Comparison of ENCODE assay signal across 29 cellular contexts in the genomic region with DNA sequence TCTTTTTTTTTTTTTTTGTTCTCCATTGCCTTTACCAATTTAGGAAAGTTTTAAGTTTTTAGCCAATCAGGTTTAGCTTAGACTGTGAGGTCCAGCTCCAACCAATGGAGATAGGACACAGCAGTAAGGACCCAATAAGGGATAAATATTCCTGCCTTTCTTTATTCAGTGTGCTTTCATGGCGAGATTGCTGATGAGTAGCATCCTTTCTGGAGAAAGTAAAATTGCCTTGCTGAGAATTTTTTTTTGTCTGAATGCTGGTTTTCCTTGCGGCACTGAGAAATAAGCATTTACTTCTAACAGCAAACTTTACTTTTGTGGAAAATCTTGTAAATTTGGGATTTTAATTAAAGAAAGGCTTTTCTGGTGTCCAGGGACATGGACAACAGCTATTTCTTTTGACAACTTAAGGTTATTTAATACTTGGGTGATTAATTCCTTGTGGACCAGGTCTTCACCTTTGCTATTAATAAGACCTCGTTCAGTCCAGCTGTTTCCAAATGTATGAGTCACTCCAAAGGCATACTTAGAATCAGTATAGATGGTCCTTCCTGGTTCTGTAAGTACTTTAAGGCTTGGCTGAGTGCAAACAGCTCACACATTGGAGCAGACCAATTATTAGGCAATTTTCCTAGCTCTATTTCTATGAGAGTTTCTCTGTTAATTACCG. TPM values are rescaled to one million over a fixed set of nuclear protein-coding genes. Genes with fewer than 3 reads are reported as not detected.
DNase-seq lines count a peak whose midpoint lies in the region; ATAC-seq, FAIRE-seq and TF ChIP-seq lines count a peak whose summit lies in the region.
"Had no signal": no experiment of that assay in that cellular context is flagged by ENCODE, and none has a peak within 500 bp of the region (broad histone marks: within the 10 kb centered on the region; RNA-seq: fewer than 3 reads in every experiment).

No MANE protein-coding gene starts in this region.

- in situ Hi-C loops in astrocyte of the spinal cord (cut with HindIII; ENCODE audit: low sequenced_read_pairs): no loop called here

- H3K9me3 ChIP-seq in hepatocyte (ENCODE audit: low read depth): no peaks in the 10 kb centered on the region
- H3K9me3 ChIP-seq: uterus had no signal

- no peaks in the 10 kb centered on the region for H3K27me3 ChIP-seq in hepatocyte
- H3K27me3 ChIP-seq: uterus had no signal

- no peak for ATAC-seq in HG03097 (IDR thresholded peaks at IDR 0.05; ENCODE audit: low FRiP score, unreplicated experiment)
- ATAC-seq: activated T-cell treated with anti-CD3 and anti-CD28 coated beads, Interleukin-2, amount 50 U/mL, for 72 hours; left lobe of liver; stimulated activated naive CD8-positive, alpha-beta T cell treated with anti-CD3 and anti-CD28 coated beads, Interleukin-15, Interleukin-2, amounts not matched to agents 100 U/mL and 50 U/mL, for 24 hours had no signal

- H3K4me1 ChIP-seq in hepatocyte (ENCODE audit: insufficient read depth): peaks cover 25% of the 10 kb centered on the region
- H3K4me1 ChIP-seq: HAP-1, uterus had no signal

- H4K20me1 ChIP-seq in hepatocyte (ENCODE audit: insufficient read depth, poor library complexity, severe bottlenecking): no peaks in the 10 kb centered on the region

- TF ChIP-seq CTCF in astrocyte of the spinal cord (IDR thresholded peaks at IDR 0.05; ENCODE audit: low read depth, low read length): no peak
- no peak for TF ChIP-seq CTCF in hepatocyte (IDR thresholded peaks at IDR 0.05; ENCODE audit: poor library complexity)

- TF ChIP-seq POLR2A in H54 (IDR thresholded peaks at IDR 0.05; ENCODE audit: low read depth, low read length): no peak

- H3K27ac ChIP-seq in hepatocyte: peak overlapping the region; percentile 85
- H3K27ac ChIP-seq: brain microvascular endothelial cell, KMS-11, uterus had no signal

- no peak overlapping the region for H3K4me2 ChIP-seq in hepatocyte
- H3K4me2 ChIP-seq: KMS-11 had no signal

- H3K4me3 ChIP-seq in astrocyte of the spinal cord (ENCODE audit: low read depth, low read length): no peak overlapping the region
- H3K4me3 ChIP-seq in hepatocyte: no peak overlapping the region
- H3K4me3 ChIP-seq: HAP-1, uterus had no signal

- no peaks in the 10 kb centered on the region for H3K79me2 ChIP-seq in hepatocyte

- no peaks in the 10 kb centered on the region for H3K9me2 ChIP-seq in hepatocyte (replicated peaks; ENCODE audit: insufficient read depth)

- DNase-seq in SKM-1 treated with dmso at 0.1 percent for 144 hours (lab: John Stamatoyannopoulos, UW; ENCODE audit: unreplicated experiment): peak; percentile 29
- no peak for DNase-seq in SKM-1 (lab: John Stamatoyannopoulos, UW; ENCODE audit: unreplicated experiment)
- peak; percentile 7 for DNase-seq in astrocyte of the spinal cord (ENCODE audit: low read depth, low spot score)
- DNase-seq in hepatocyte (ENCODE audit: low spot score): peak; percentile 55
- no peak for DNase-seq in activated CD4-positive, alpha-beta T cell treated with anti-CD3 and anti-CD28 coated beads, Interleukin-2, amount 50 U/mL, for 1 hour
- DNase-seq in NCI-H1694 (lab: John Stamatoyannopoulos, UW): no peak
- DNase-seq in H54 (ENCODE audit: insufficient read length, low spot score): no peak
- DNase-seq: 8988T; activated B cell treated with CpG ODN at 0.5 μM for 24 hours; activated naive CD4-positive, alpha-beta T cell; activated T-cell treated with anti-CD3 and anti-CD28 coated beads, Interleukin-2, amount 50 U/mL, for 72 hours; brain microvascular endothelial cell; CD4-positive, CD25-positive, alpha-beta regulatory T cell; effector CD8-positive, alpha-beta T cell; foreskin melanocyte; hippocampal formation; NCI-H1048; NCI-H187; NCI-H524 treated with DMSO at 0.1 percent for 48 hours; NK-92 treated with Interleukin-12 subunit alpha and Interleukin-12 subunit beta, amount 100 ng/mL, for 24 hours; SHP77; stimulated activated naive CD8-positive, alpha-beta T cell treated with anti-CD3 and anti-CD28 coated beads, Interleukin-15, Interleukin-2, amounts not matched to agents 100 U/mL and 50 U/mL, for 24 hours; SW 1271; uterus had no signal

- no peaks in the 10 kb centered on the region for H3K36me3 ChIP-seq in hepatocyte (replicated peaks; ENCODE audit: insufficient read depth, low read depth)
- H3K36me3 ChIP-seq: brain microvascular endothelial cell, HAP-1, uterus had no signal

- 65% methylated on average over 4 of the region's 4 CpGs for WGBS in hepatocyte (ENCODE audit: low lambda C conversion rate, missing lambda C conversion rate)

- FAIRE-seq in H54 (lab: Jason Lieb, UNC): no peak
- FAIRE-seq: colon had no signal

- H2AFZ ChIP-seq in hepatocyte: no peak overlapping the region

RNA-seq across cellular contexts. Expression of gene SERINC2, which starts 54.1 kb away (rescaled TPM):
- total RNA-seq in hepatocyte: 53.6 and 70.2 TPM in 2 replicates
- 154 and 164 TPM in 2 replicates for polyA plus RNA-seq in hepatocyte
- total RNA-seq: CD4-positive, CD25-positive, alpha-beta regulatory T cell had no signal

Comparison
In these comparisons a context has a peak if more than half of its experiments do, and no peak if none do; other contexts are left out.
1. DNase-seq: peak in SKM-1 treated with dmso at 0.1 percent for 144 hours (single experiment), astrocyte of the spinal cord (single experiment) and hepatocyte (single experiment); none in SKM-1 (single experiment), activated CD4-positive, alpha-beta T cell treated with anti-CD3 and anti-CD28 coated beads, Interleukin-2, amount 50 U/mL, for 1 hour (single experiment), NCI-H1694 (single experiment) and H54 (single experiment).